7 cellular contexts compared by ENCODE assay signal in genomic region chr11:78574386-78575381, GRCh38.
DNase-seq lines count a peak whose midpoint lies in the region; ATAC-seq lines count a peak whose summit lies in the region.

TSS of gene NARS2 (minus strand) at chr11:78574864. CDS start at chr11:78574488, 376 bp downstream.

- ATAC-seq in GM18508 (IDR thresholded peaks at IDR 0.05; ENCODE audit: insufficient read depth, unreplicated experiment) = peak; percentile 77
- ATAC-seq in HG03025 (IDR thresholded peaks at IDR 0.05; ENCODE audit: low FRiP score, unreplicated experiment) = peak; percentile 89

- peak; percentile 97 for DNase-seq in NCI-H2081 (lab: John Stamatoyannopoulos, UW)
- peak; percentile 88 for DNase-seq in T1000 (lab: John Stamatoyannopoulos, UW)
- peak; percentile 98 for DNase-seq in astrocyte of the hippocampus (ENCODE audit: low read depth, low spot score)
- DNase-seq in hippocampal formation (lab: John Stamatoyannopoulos, UW) = peak; percentile 96 to 97
- peak; percentile 96 for DNase-seq in retina

Comparison
In these comparisons a context has a peak if more than half of its experiments do, and no peak if none do; other contexts are left out.
1. Peak in every context shown above with its lines: DNase-seq and ATAC-seq.